ENCODE assay signal across 11 cellular contexts in genomic region chr3:29936054-29936453, GRCh38.
A peak's percentile ranks its signal among the peaks of the same experiment; 100 is the strongest.
DNase-seq lines count a peak whose midpoint lies in the region; ATAC-seq and TF ChIP-seq lines count a peak whose summit lies in the region.
"Had no signal": no experiment of that assay in that cellular context is flagged by ENCODE, and none has a peak within 500 bp of the region (broad histone marks: within the 10 kb centered on the region; RNA-seq: fewer than 3 reads in every experiment).

No MANE protein-coding gene starts in this region.

- ATAC-seq in GM18519 (IDR thresholded peaks at IDR 0.05; ENCODE audit: low FRiP score, unreplicated experiment), result peak; percentile 97
- ATAC-seq in GM19455 (IDR thresholded peaks at IDR 0.05; ENCODE audit: unreplicated experiment), result peak; percentile 79
- ATAC-seq in HG02981 (IDR thresholded peaks at IDR 0.05; ENCODE audit: unreplicated experiment), result peak; percentile 93

- peaks cover 13% of the 10 kb centered on the region for H3K4me1 ChIP-seq in OCI-LY3 (ENCODE audit: low read length)
- H3K4me1 ChIP-seq: parathyroid adenoma had no signal

- no peak overlapping the region for H3K9ac ChIP-seq in OCI-LY3 (ENCODE audit: low read length)
- H3K9ac ChIP-seq: parathyroid adenoma had no signal

- H3K27me3 ChIP-seq in OCI-LY3 (ENCODE audit: low read depth, low read length), result no peaks in the 10 kb centered on the region

- peak overlapping the region; percentile 19; the same call in 1 of the 2 replicates for H3K4me2 ChIP-seq in OCI-LY3 (ENCODE audit: low read length)

- no peaks in the 10 kb centered on the region for H3K36me3 ChIP-seq in OCI-LY3 (replicated peaks; ENCODE audit: low read depth, low read length)
- H3K36me3 ChIP-seq: WERI-Rb-1 had no signal

- H3K27ac ChIP-seq in OCI-LY3 (ENCODE audit: low read length), result no peak overlapping the region
- H3K27ac ChIP-seq: parathyroid adenoma, WERI-Rb-1 had no signal

- no peaks in the 10 kb centered on the region for H3K79me2 ChIP-seq in OCI-LY3 (ENCODE audit: low read length)
- H3K79me2 ChIP-seq: parathyroid adenoma had no signal

- H4K20me1 ChIP-seq in OCI-LY3 (ENCODE audit: insufficient read depth, low read length), result no peaks in the 10 kb centered on the region

- no peak for DNase-seq in NCI-H2196 treated with DMSO at 0.1 percent for 48 hours (lab: John Stamatoyannopoulos, UW; ENCODE audit: unreplicated experiment)
- no peak for DNase-seq in RKO (ENCODE audit: low spot score)
- no peak for DNase-seq in NCI-H2081 treated with DMSO at 0.1 percent for 48 hours (lab: John Stamatoyannopoulos, UW)
- DNase-seq in Ammon's horn (ENCODE audit: low spot score), result no peak
- DNase-seq: NCI-H2171, WERI-Rb-1 had no signal

- H3K9me3 ChIP-seq in OCI-LY3 (ENCODE audit: insufficient read depth, low read length), result no peaks in the 10 kb centered on the region

- no peak for TF ChIP-seq CTCF in OCI-LY3 (IDR thresholded peaks at IDR 0.05; ENCODE audit: low read depth, low read length)

- H3K4me3 ChIP-seq in OCI-LY3 (ENCODE audit: low read length), result no peak overlapping the region

- H2AFZ ChIP-seq in OCI-LY3 (ENCODE audit: low read depth, low read length), result no peak overlapping the region; the same call in 1 of the 2 replicates
- H2AFZ ChIP-seq: parathyroid adenoma had no signal
